14 cellular contexts compared by ENCODE assay signal in genomic region chr12:109726106-109726497, GRCh38. TPM values are rescaled to one million over a fixed set of nuclear protein-coding genes. Genes with fewer than 3 reads are reported as not detected.
DNase-seq lines count a peak whose midpoint lies in the region; ATAC-seq and TF ChIP-seq lines count a peak whose summit lies in the region.
"Had no signal": no experiment of that assay in that cellular context is flagged by ENCODE, and none has a peak within 500 bp of the region (broad histone marks: within the 10 kb centered on the region; RNA-seq: fewer than 3 reads in every experiment).

No MANE protein-coding gene starts in this region.

- H3K27ac Mint-ChIP-seq in MCF 10A (ENCODE audit: low read depth, unreplicated experiment) (no peak overlapping the region), neural crest cell (ENCODE audit: unreplicated experiment) (peak overlapping the region; percentile 97)
- H3K27ac Mint-ChIP-seq: CD8-positive, alpha-beta T cell had no signal

- no TSS peak for BruUV-seq in MCF 10A (replicated peaks; lab: Mats Ljungman, UMichigan)

- DNase-seq in breast epithelium (ENCODE audit: low spot score in 2 of 2) (no peak), MCF 10A (ENCODE audit: unreplicated experiment) (no peak), esophagus muscularis mucosa (ENCODE audit: extremely low spot score) (no peak), neural crest cell (ENCODE audit: low read depth, low spot score) (no peak), NCI-H446 (lab: John Stamatoyannopoulos, UW) (no peak)
- DNase-seq: GOT3, KG1, NCI-H2029 treated with DMSO at 0.1 percent for 48 hours, NCI-H524 had no signal

- no peak for TF ChIP-seq EP300 in esophagus muscularis mucosa (IDR thresholded peaks at IDR 0.05)

- H3K27ac ChIP-seq in breast epithelium (peak overlapping the region; percentile 81 to 83), esophagus muscularis mucosa (replicated peaks in 1 of 4) (peak overlapping the region; percentile 13 to 68 (median 36)), temporal lobe (ENCODE audit: low read depth, low read length) (peak overlapping the region; percentile 76)

- TF ChIP-seq POLR2A in breast epithelium (IDR thresholded peaks at IDR 0.05) (no peak), esophagus muscularis mucosa (IDR thresholded peaks at IDR 0.05; ENCODE audit: low read depth) (no peak)

- H3K4me1 Mint-ChIP-seq in MCF 10A (ENCODE audit: insufficient read depth, unreplicated experiment) (no peaks in the 10 kb centered on the region), neural crest cell (peaks cover 69% of the 10 kb centered on the region)

- CTCF ChIA-PET in MCF 10A (lab: Yijun Ruan, JAX) = interaction anchor here (1.0 kb wide), 1 partner anchor 49 kb away, joined by 3 read pairs; no protein-coding TSS in a partner anchor

- H3K27me3 ChIP-seq in breast epithelium (no peaks in the 10 kb centered on the region), esophagus muscularis mucosa (no peaks in the 10 kb centered on the region)

- no peak overlapping the region for H3K4me3 ChIP-seq in breast epithelium
- no peak overlapping the region for H3K4me3 ChIP-seq in esophagus muscularis mucosa

- ATAC-seq in GM18868 (IDR thresholded peaks at IDR 0.05; ENCODE audit: unreplicated experiment) (no peak), GM21447 (IDR thresholded peaks at IDR 0.05; ENCODE audit: unreplicated experiment) (no peak)
- ATAC-seq: CD8-positive, alpha-beta T cell; Panc1 had no signal

- no peaks in the 10 kb centered on the region for H3K36me3 ChIP-seq in breast epithelium
- no peaks in the 10 kb centered on the region for H3K36me3 ChIP-seq in esophagus muscularis mucosa

- H3K4me3 Mint-ChIP-seq in MCF 10A (ENCODE audit: unreplicated experiment) (no peak overlapping the region), neural crest cell (peak overlapping the region; percentile 82)
- H3K4me3 Mint-ChIP-seq: CD8-positive, alpha-beta T cell had no signal

- H3K27me3 Mint-ChIP-seq in MCF 10A (ENCODE audit: insufficient read depth, unreplicated experiment) (no peaks in the 10 kb centered on the region), neural crest cell (ENCODE audit: low read depth) (peaks cover 33% of the 10 kb centered on the region)

- POLR2A ChIA-PET in MCF 10A (lab: Yijun Ruan, JAX) = no interaction called here

- intact Hi-C loops in breast epithelium (cut with DNase I; ENCODE audit: low total_unique reads) = no loop called here
- intact Hi-C loops in MCF 10A (cut with micrococcal nuclease) = no loop called here
- intact Hi-C loops in esophagus muscularis mucosa (cut with DNase I) = no loop called here

- TF ChIP-seq CTCF in breast epithelium (IDR thresholded peaks at IDR 0.05) = no peak
- TF ChIP-seq CTCF in MCF 10A (IDR thresholded peaks at IDR 0.05; ENCODE audit: unreplicated experiment) = no peak
- TF ChIP-seq CTCF in esophagus muscularis mucosa (IDR thresholded peaks at IDR 0.05) = no peak
- TF ChIP-seq CTCF in neural crest cell (conservative IDR thresholded peaks at IDR 0.05) = no peak

- 89% methylated on average over 1 of the region's 1 CpG for WGBS in esophagus muscularis mucosa

- no peaks in the 10 kb centered on the region for H3K9me3 ChIP-seq in breast epithelium
- H3K9me3 ChIP-seq in esophagus muscularis mucosa = no peaks in the 10 kb centered on the region

- no peaks in the 10 kb centered on the region for H3K36me3 Mint-ChIP-seq in MCF 10A (ENCODE audit: insufficient read depth, unreplicated experiment)
- H3K36me3 Mint-ChIP-seq in neural crest cell (ENCODE audit: low read depth) = no peaks in the 10 kb centered on the region
- H3K36me3 Mint-ChIP-seq: CD8-positive, alpha-beta T cell had no signal

- H3K9me3 Mint-ChIP-seq in MCF 10A (ENCODE audit: unreplicated experiment) (no peaks in the 10 kb centered on the region), neural crest cell (no peaks in the 10 kb centered on the region)
- H3K9me3 Mint-ChIP-seq: CD8-positive, alpha-beta T cell had no signal

- H3K4me1 ChIP-seq in breast epithelium = peaks cover 6 to 30% of the 10 kb centered on the region in 2 donors
- H3K4me1 ChIP-seq in esophagus muscularis mucosa = peaks cover 34 to 61% (median 54%) of the 10 kb centered on the region in 4 donors

RNA-seq across cellular contexts. Expression of gene FAM222A, which starts 12.5 kb away (rescaled TPM):
- 1 to 10 TPM in 2 of 3 donors, under 1 TPM in 1; 0.32 to 7.3 (median 1.3) TPM for total RNA-seq in breast epithelium
- 0.19 and 0.29 TPM in 2 replicates for total RNA-seq in MCF 10A (2022)
- total RNA-seq in esophagus muscularis mucosa = 1 to 10 TPM in 3 of 4 donors, under 1 TPM in 1; 0.42 to 3.8 (median 3.2) TPM
- total RNA-seq in neural crest cell = 12.5 and 13.9 TPM in 2 replicates
- total RNA-seq in temporal lobe = 3.2 TPM
